28 cellular contexts compared by ENCODE assay signal in the genomic region with DNA sequence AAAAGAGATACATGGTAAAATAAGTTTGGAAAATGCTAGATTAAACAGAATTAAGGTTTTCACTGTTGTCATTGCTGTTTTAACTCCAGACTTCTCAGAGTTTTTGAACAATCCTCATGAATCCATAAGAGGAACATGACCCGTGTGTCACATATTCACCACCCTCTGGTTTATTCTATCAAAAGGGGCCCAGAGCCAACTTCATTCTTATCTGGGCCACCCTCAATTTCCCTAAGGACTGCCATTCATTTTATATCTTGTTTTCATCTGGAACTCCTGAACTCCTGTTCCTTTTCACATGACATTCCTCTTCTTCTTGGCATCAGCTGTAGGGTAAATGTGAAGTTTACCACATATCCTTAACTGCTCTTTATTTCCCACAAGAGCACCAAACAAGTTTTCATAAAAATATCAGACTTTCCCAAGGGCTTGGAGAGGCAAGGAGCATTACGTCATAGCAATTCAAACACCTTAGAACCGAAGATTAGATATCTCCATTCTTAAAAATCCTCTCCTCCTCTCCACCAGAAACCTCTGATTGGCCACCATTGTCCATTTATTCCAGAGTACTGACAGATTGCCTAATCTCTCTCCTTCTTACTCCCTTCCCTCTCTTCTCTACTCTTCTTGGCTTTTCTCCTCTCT.
"Had no signal": no experiment of that assay in that cellular context is flagged by ENCODE, and none has a peak within 500 bp of the region (broad histone marks: within the 10 kb centered on the region; RNA-seq: fewer than 3 reads in every experiment).

No MANE protein-coding gene starts in this region.

- H3K4me3 ChIP-seq: coronary artery, dorsolateral prefrontal cortex, esophagus muscularis mucosa, gastroesophageal sphincter had no signal

- ATAC-seq: activated CD4-positive, CD25-positive, alpha-beta regulatory T cell treated with anti-CD3 and anti-CD28 coated beads, Interleukin-2, amount 50 U/mL, for 24 hours; activated CD8-positive, alpha-beta T cell treated with anti-CD3 and anti-CD28 coated beads for 36 hours; activated T-cell treated with anti-CD3 and anti-CD28 coated beads, Interleukin-2, amount 50 U/mL, for 4 hours; gastroesophageal sphincter; T-helper 17 cell had no signal

- H3K27ac ChIP-seq: brain microvascular endothelial cell, dorsolateral prefrontal cortex, esophagus muscularis mucosa, gastroesophageal sphincter, WERI-Rb-1 had no signal

- H3K36me3 ChIP-seq: brain microvascular endothelial cell, esophagus muscularis mucosa, gastroesophageal sphincter, WERI-Rb-1 had no signal

- H3K27me3 ChIP-seq: brain microvascular endothelial cell, esophagus muscularis mucosa, gastroesophageal sphincter had no signal

- H3K9me3 ChIP-seq: esophagus muscularis mucosa, gastroesophageal sphincter had no signal

- DNase-seq: activated B cell treated with CpG ODN at 0.5 μM for 24 hours; activated CD4-positive, alpha-beta T cell treated with anti-CD3 and anti-CD28 coated beads for 48 hours; activated CD4-positive, alpha-beta T cell treated with anti-CD3 and anti-CD28 coated beads, Interleukin-2, amount 50 U/mL, for 1 hour; activated CD4-positive, alpha-beta T cell treated with anti-CD3 and anti-CD28 coated beads, Interleukin-2, amount 50 U/mL, for 48 hours; activated CD8-positive, alpha-beta memory T cell treated with anti-CD3 and anti-CD28 coated beads for 24 hours; activated CD8-positive, alpha-beta T cell treated with anti-CD3 and anti-CD28 coated beads for 36 hours; activated gamma-delta T cell; activated naive CD4-positive, alpha-beta T cell; activated naive CD4-positive, alpha-beta T cell treated with anti-CD3 and anti-CD28 coated beads, Interleukin-2, amount 10 ng/mL, durations not matched to agents 7 days and 5 days; activated T-cell treated with anti-CD3 and anti-CD28 coated beads, Interleukin-2, amount 50 U/mL, for 4 hours; amniotic stem cell; anterior cingulate cortex; brain microvascular endothelial cell; dorsolateral prefrontal cortex; effector memory CD4-positive, alpha-beta T cell; endodermal cell; erythroblast; foreskin melanocyte; T-helper 1 cell; T-helper 17 cell; T1000; WERI-Rb-1 had no signal

- FAIRE-seq: astrocyte, bronchial epithelial cell had no signal
